Comparison of ENCODE assay signal across 8 cellular contexts in the genomic region with DNA sequence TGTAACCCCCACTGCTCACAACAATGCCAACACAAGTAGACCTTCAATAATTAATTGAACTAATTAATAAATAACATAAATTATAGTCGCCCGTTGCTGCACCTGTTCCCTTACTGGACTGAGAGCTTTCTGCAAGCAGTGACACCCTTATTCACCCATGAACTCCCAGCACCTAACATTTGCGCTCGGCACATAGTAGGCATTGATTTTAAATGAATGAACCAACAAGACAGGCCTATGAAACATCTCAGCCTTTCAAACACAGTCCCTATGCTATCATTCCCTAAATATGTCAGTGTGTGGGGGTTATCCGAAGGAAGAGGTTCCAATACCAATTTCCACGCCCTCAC.
DNase-seq lines count a peak whose midpoint lies in the region; ATAC-seq and TF ChIP-seq lines count a peak whose summit lies in the region.

No MANE protein-coding gene starts in this region.

- no peaks in the 10 kb centered on the region for H3K27me3 ChIP-seq in muscle layer of colon (ENCODE audit: control insufficient read depth in 1 of 2, insufficient read depth in 2 of 2, low read length in 2 of 2)

- peaks cover 28% of the 10 kb centered on the region for H3K4me1 ChIP-seq in muscle layer of colon (ENCODE audit: insufficient read depth, low read length)

- peaks cover 79% of the 10 kb centered on the region for H3K4me1 Mint-ChIP-seq in stimulated activated naive CD8-positive, alpha-beta T cell treated with anti-CD3 and anti-CD28 coated beads, Interleukin-15, Interleukin-2, amounts not matched to agents 100 ng/mL and 50 ng/mL, for 24 hours (ENCODE audit: low read depth)

- no peak for DNase-seq in stimulated activated naive CD8-positive, alpha-beta T cell treated with anti-CD3 and anti-CD28 coated beads, Interleukin-15, Interleukin-2, amounts not matched to agents 100 U/mL and 50 U/mL, for 24 hours
- no peak for DNase-seq in cardiac fibroblast (ENCODE audit: low read depth in 2 of 2)
- DNase-seq in DMS153 treated with DMSO at 0.1 percent for 48 hours (lab: John Stamatoyannopoulos, UW; ENCODE audit: unreplicated experiment): no peak
- no peak for DNase-seq in NCI-H2107 (lab: John Stamatoyannopoulos, UW)
- no peak for DNase-seq in COLO668 (lab: John Stamatoyannopoulos, UW; ENCODE audit: unreplicated experiment)

- H3K9me3 ChIP-seq in muscle layer of colon (ENCODE audit: low read length): no peaks in the 10 kb centered on the region

- peak overlapping the region; percentile 97 for H3K4me3 Mint-ChIP-seq in stimulated activated naive CD8-positive, alpha-beta T cell treated with anti-CD3 and anti-CD28 coated beads, Interleukin-15, Interleukin-2, amounts not matched to agents 100 ng/mL and 50 ng/mL, for 24 hours

- H3K27ac Mint-ChIP-seq in stimulated activated naive CD8-positive, alpha-beta T cell treated with anti-CD3 and anti-CD28 coated beads, Interleukin-15, Interleukin-2, amounts not matched to agents 100 ng/mL and 50 ng/mL, for 24 hours: peak overlapping the region; percentile 92

- TF ChIP-seq CTCF in cardiac fibroblast (IDR thresholded peaks at IDR 0.05; ENCODE audit: low read depth, low read length): no peak

- no peaks in the 10 kb centered on the region for H3K36me3 ChIP-seq in muscle layer of colon (ENCODE audit: insufficient read depth, low read length)

- H3K4me3 ChIP-seq in cardiac fibroblast (replicated peaks in 1 of 2; ENCODE audit: low read depth in 2 of 2, low read length in 2 of 2) (peak overlapping the region; percentile 76 to 81), muscle layer of colon (ENCODE audit: low read depth in 1 of 2, low read length in 2 of 2) (peak overlapping the region; percentile 52 to 82)

- H3K9me3 Mint-ChIP-seq in stimulated activated naive CD8-positive, alpha-beta T cell treated with anti-CD3 and anti-CD28 coated beads, Interleukin-15, Interleukin-2, amounts not matched to agents 100 ng/mL and 50 ng/mL, for 24 hours: no peaks in the 10 kb centered on the region

- no peak overlapping the region for H3K27ac ChIP-seq in muscle layer of colon (ENCODE audit: low read depth, low read length)

- no peak for ATAC-seq in stimulated activated naive CD8-positive, alpha-beta T cell treated with anti-CD3 and anti-CD28 coated beads, Interleukin-15, Interleukin-2, amounts not matched to agents 100 U/mL and 50 U/mL, for 24 hours
- no peak for ATAC-seq in HG03354 (IDR thresholded peaks at IDR 0.05; ENCODE audit: poor library complexity, severe bottlenecking, unreplicated experiment)

- no peaks in the 10 kb centered on the region for H3K36me3 Mint-ChIP-seq in stimulated activated naive CD8-positive, alpha-beta T cell treated with anti-CD3 and anti-CD28 coated beads, Interleukin-15, Interleukin-2, amounts not matched to agents 100 ng/mL and 50 ng/mL, for 24 hours (ENCODE audit: low read depth)

- H3K27me3 Mint-ChIP-seq in stimulated activated naive CD8-positive, alpha-beta T cell treated with anti-CD3 and anti-CD28 coated beads, Interleukin-15, Interleukin-2, amounts not matched to agents 100 ng/mL and 50 ng/mL, for 24 hours: no peaks in the 10 kb centered on the region

- peak overlapping the region; percentile 50 for H3K9ac ChIP-seq in muscle layer of colon (ENCODE audit: low read length)
